2 cellular contexts compared by ENCODE assay signal in the genomic region with DNA sequence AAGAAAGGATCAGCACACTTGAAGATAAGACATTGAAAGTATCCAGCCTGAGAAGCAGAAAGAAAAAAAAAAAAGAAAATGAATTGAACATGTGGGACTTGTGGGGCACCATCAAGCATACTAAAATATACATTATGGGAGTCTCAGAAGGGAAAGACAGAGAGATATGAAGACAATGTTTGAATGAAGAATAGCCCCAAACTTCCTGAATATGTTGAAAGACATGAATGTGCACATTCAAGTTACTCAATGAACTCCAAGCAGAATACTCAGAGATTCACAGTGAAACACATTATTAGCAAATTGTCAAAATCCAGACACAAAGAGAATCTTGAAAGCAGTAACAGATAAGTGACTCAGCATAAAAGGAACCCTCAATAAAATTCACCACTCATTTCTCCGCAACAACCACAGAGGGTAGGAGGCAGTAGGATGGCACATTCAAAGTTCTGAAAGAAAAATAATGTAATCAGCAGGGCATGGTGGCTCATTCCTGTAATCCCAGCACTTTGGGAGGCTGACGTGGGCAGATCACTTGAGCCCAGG.
A peak's percentile ranks its signal among the peaks of the same experiment; 100 is the strongest.
TF ChIP-seq lines count a peak whose summit lies in the region.

No MANE protein-coding gene starts in this region.

TF ChIP-seq in HepG2, 621 proteins besides CTCF, POLR2A, EP300 and RAD21:
- TF ChIP-seq NFE2L2 (IDR thresholded peaks at IDR 0.05; ENCODE audit: low read length) (peak; percentile 87), PHF20 (CRISPR knock-in tag; IDR thresholded peaks at IDR 0.05) (no peak), MAFK (conservative IDR thresholded peaks at IDR 0.05 in 1 of 2, IDR thresholded peaks at IDR 0.05 in 1 of 2; ENCODE audit: low read length in 2 of 2) (peak; percentile 63 to 78; a peak in 3 of 4 replicates), MAFF (IDR thresholded peaks at IDR 0.05; ENCODE audit: low read depth, low read length) (peak; percentile 50; the same call in 1 of the 2 replicates)
- TF ChIP-seq, protein P1, sequence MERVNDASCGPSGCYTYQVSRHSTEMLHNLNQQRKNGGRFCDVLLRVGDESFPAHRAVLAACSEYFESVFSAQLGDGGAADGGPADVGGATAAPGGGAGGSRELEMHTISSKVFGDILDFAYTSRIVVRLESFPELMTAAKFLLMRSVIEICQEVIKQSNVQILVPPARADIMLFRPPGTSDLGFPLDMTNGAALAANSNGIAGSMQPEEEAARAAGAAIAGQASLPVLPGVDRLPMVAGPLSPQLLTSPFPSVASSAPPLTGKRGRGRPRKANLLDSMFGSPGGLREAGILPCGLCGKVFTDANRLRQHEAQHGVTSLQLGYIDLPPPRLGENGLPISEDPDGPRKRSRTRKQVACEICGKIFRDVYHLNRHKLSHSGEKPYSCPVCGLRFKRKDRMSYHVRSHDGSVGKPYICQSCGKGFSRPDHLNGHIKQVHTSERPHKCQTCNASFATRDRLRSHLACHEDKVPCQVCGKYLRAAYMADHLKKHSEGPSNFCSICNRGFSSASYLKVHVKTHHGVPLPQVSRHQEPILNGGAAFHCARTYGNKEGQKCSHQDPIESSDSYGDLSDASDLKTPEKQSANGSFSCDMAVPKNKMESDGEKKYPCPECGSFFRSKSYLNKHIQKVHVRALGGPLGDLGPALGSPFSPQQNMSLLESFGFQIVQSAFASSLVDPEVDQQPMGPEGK (CRISPR knock-in tag; IDR thresholded peaks at IDR 0.05) = no peak

TF ChIP-seq in K562, 482 proteins besides CTCF, POLR2A, EP300 and RAD21:
- TF ChIP-seq ZNF316 (IDR thresholded peaks at IDR 0.05) = peak; percentile 97
- TF ChIP-seq BRD4 (IDR thresholded peaks at IDR 0.05) = no peak
- no peak for TF ChIP-seq MED1 (CRISPR knock-in tag; IDR thresholded peaks at IDR 0.05; ENCODE audit: borderline replicate concordance)
- TF ChIP-seq JUND (IDR thresholded peaks at IDR 0.05; ENCODE audit: borderline replicate concordance, low read depth, low read length) = 0 out of 2 replicates have a peak, but pooled peaks have one; percentile 11
- TF ChIP-seq JUND (tag; IDR thresholded peaks at IDR 0.05; ENCODE audit: borderline replicate concordance, low read depth, low read length) = no peak
- peak; percentile 90 for TF ChIP-seq C11orf30 (IDR thresholded peaks at IDR 0.05; ENCODE audit: low read depth)
- TF ChIP-seq NFE2 (IDR thresholded peaks at IDR 0.05; ENCODE audit: low read depth) = peak; percentile 90
- no peak for TF ChIP-seq JUN (IDR thresholded peaks at IDR 0.05; ENCODE audit: borderline replicate concordance, low read depth, low read length)
- TF ChIP-seq JUN (CRISPR knock-in tag; IDR thresholded peaks at IDR 0.05; ENCODE audit: borderline replicate concordance) = no peak
- no peak for TF ChIP-seq SRSF7 (optimal IDR thresholded peaks at IDR 0.05; ENCODE audit: low read depth, low read length)
- no peak for TF ChIP-seq FOXP1 (CRISPR knock-in tag; IDR thresholded peaks at IDR 0.05)
- TF ChIP-seq CEBPB (tag; IDR thresholded peaks at IDR 0.05) = peak; percentile 42; the same call in 1 of the 2 replicates
- TF ChIP-seq DPF2 (IDR thresholded peaks at IDR 0.05) = peak; percentile 50
- no peak for TF ChIP-seq HNRNPLL (IDR thresholded peaks at IDR 0.05; ENCODE audit: low read depth, low read length, poor library complexity, severe bottlenecking)
- peak; percentile 52 for TF ChIP-seq ARID1B (IDR thresholded peaks at IDR 0.05)
- TF ChIP-seq SOX6 (IDR thresholded peaks at IDR 0.05) = peak; percentile 48; the same call in 1 of the 2 replicates
- no peak for TF ChIP-seq ZNF408 (CRISPR knock-in tag; IDR thresholded peaks at IDR 0.05; ENCODE audit: low read depth)
- TF ChIP-seq GABPB1 (CRISPR knock-in tag; IDR thresholded peaks at IDR 0.05) = no peak
- TF ChIP-seq MAFK (IDR thresholded peaks at IDR 0.05; ENCODE audit: low read length) = peak; percentile 83
- TF ChIP-seq HLTF (IDR thresholded peaks at IDR 0.05) = no peak
- 0 out of 4 replicates have a peak, but pooled peaks of 1 of the 2 experiments have one; percentile 22 for TF ChIP-seq RCOR1 (IDR thresholded peaks at IDR 0.05; ENCODE audit: borderline replicate concordance in 1 of 2, low read depth in 2 of 2, low read length in 2 of 2)
- TF ChIP-seq SMARCE1 (IDR thresholded peaks at IDR 0.05) = 0 out of 2 replicates have a peak, but pooled peaks have one; percentile 33
- TF ChIP-seq MAFF (IDR thresholded peaks at IDR 0.05; ENCODE audit: low read length) = peak; percentile 91
- no peak for TF ChIP-seq CBX5 (IDR thresholded peaks at IDR 0.05; ENCODE audit: borderline replicate concordance, low read depth)
- TF ChIP-seq KDM1A (IDR thresholded peaks at IDR 0.05) = 0 out of 4 replicates have a peak, but pooled peaks of 1 of the 2 experiments have one; percentile 12
- peak; percentile 98 for TF ChIP-seq MAFG (tag; conservative IDR thresholded peaks at IDR 0.05)
- peak; percentile 85 for TF ChIP-seq BACH1 (tag; IDR thresholded peaks at IDR 0.05)
- peak; percentile 90 for TF ChIP-seq NFE2L1 (tag; IDR thresholded peaks at IDR 0.05; ENCODE audit: borderline replicate concordance, low read depth)
